29 cellular contexts compared by ENCODE assay signal in the genomic region with DNA sequence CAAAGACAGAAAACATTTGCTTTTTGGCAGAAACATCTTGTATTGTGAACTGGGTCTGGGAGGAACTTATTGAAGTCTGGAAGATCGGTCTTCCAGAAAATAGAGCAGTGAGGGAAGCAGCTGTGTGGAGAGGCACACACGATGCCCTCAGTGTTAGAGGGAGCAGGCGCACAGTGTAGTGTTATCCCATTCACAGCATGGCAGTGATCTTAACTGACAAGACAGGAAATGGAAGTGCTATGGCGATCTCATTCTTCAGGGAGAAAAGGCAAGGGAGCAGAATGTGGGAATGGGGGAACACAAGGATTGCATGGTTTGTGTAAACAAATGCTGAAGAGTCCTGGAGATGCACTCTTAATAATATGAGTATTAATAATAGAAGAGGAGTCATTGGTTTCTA.
A peak's percentile ranks its signal among the peaks of the same experiment; 100 is the strongest.
DNase-seq lines count a peak whose midpoint lies in the region; ATAC-seq and TF ChIP-seq lines count a peak whose summit lies in the region.
"Had no signal": no experiment of that assay in that cellular context is flagged by ENCODE, and none has a peak within 500 bp of the region (broad histone marks: within the 10 kb centered on the region; RNA-seq: fewer than 3 reads in every experiment).

No MANE protein-coding gene starts in this region.

- ATAC-seq in HG03196 (IDR thresholded peaks at IDR 0.05; ENCODE audit: unreplicated experiment) (no peak), HG03039 (IDR thresholded peaks at IDR 0.05; ENCODE audit: unreplicated experiment) (no peak)
- ATAC-seq: GM12878; HCT116; naive thymus-derived CD8-positive, alpha-beta T cell; T-helper 17 cell had no signal

- H3K36me3 ChIP-seq in thyroid gland = no peaks in the 10 kb centered on the region
- H3K36me3 ChIP-seq: BLaER1, colonic mucosa, uterus, WERI-Rb-1 had no signal

- H3K27ac Mint-ChIP-seq in HFFc6 (peak overlapping the region; percentile 22), brain (peak overlapping the region in 4 of 5 experiments; percentile 25 to 86 (median 44)), nephron progenitor cell (peak overlapping the region; percentile 33)
- H3K27ac Mint-ChIP-seq: activated CD4-positive, alpha-beta memory T cell treated with anti-CD3 and anti-CD28 coated beads for 36 hours; IgD-negative memory B cell; progenitor cell of endocrine pancreas; T-helper 17 cell had no signal

- no peaks in the 10 kb centered on the region for H3K27me3 Mint-ChIP-seq in HFFc6 (ENCODE audit: insufficient read depth)
- H3K27me3 Mint-ChIP-seq in brain = peaks cover 4% of the 10 kb centered on the region
- H3K27me3 Mint-ChIP-seq in nephron progenitor cell (ENCODE audit: low read depth, poor library complexity) = no peaks in the 10 kb centered on the region
- H3K27me3 Mint-ChIP-seq: activated CD4-positive, alpha-beta memory T cell treated with anti-CD3 and anti-CD28 coated beads for 36 hours; IgD-negative memory B cell; progenitor cell of endocrine pancreas; T-helper 17 cell had no signal

- H3K4me1 Mint-ChIP-seq in HFFc6 (ENCODE audit: low read depth) (peaks cover 92% of the 10 kb centered on the region), brain (peaks cover 96% of the 10 kb centered on the region), nephron progenitor cell (peaks cover 77% of the 10 kb centered on the region)

- peak; percentile 15 for DNase-seq in NCI-H146 (lab: John Stamatoyannopoulos, UW)
- DNase-seq in NCI-H146 treated with DMSO at 0.1 percent for 48 hours (lab: John Stamatoyannopoulos, UW; ENCODE audit: unreplicated experiment) = no peak
- DNase-seq in HFFc6 = no peak
- no peak for DNase-seq in nephron progenitor cell
- no peak for DNase-seq in thyroid gland
- DNase-seq: 8988T; activated CD4-positive, alpha-beta memory T cell treated with anti-CD3 and anti-CD28 coated beads for 36 hours; activated T-cell treated with anti-CD3 and anti-CD28 coated beads for 4 hours; colonic mucosa; foreskin melanocyte; kidney glomerular epithelial cell; MM.1S; naive thymus-derived CD8-positive, alpha-beta T cell; NCI-H1694; NCI-H446 treated with DMSO at 0.1 percent for 48 hours; small intestine; stimulated activated CD4-positive, alpha-beta T cell treated with anti-CD3 and anti-CD28 coated beads, Interleukin-2, amount 100 ng/mL, for 48 hours; T-helper 17 cell; uterus; WERI-Rb-1 had no signal

- H3K4me3 ChIP-seq in thyroid gland (replicated peaks in 1 of 3) = no peak overlapping the region
- H3K4me3 ChIP-seq: BLaER1, colonic mucosa, GM12878, uterus had no signal

- H3K4me3 Mint-ChIP-seq in HFFc6 (no peak overlapping the region), brain (peak overlapping the region; percentile 12 to 68 (median 26)), nephron progenitor cell (no peak overlapping the region)
- H3K4me3 Mint-ChIP-seq: activated CD4-positive, alpha-beta memory T cell treated with anti-CD3 and anti-CD28 coated beads for 36 hours; IgD-negative memory B cell; naive thymus-derived CD8-positive, alpha-beta T cell; T-helper 17 cell had no signal

- TF ChIP-seq CTCF in HFFc6 (IDR thresholded peaks at IDR 0.05) (no peak), brain (conservative IDR thresholded peaks at IDR 0.05) (no peak), nephron progenitor cell (IDR thresholded peaks at IDR 0.05) (no peak), thyroid gland (IDR thresholded peaks at IDR 0.05) (no peak)

- intact Hi-C loops in thyroid gland (cut with DNase I) = no loop called here

- H3K9me3 ChIP-seq in thyroid gland = no peaks in the 10 kb centered on the region
- H3K9me3 ChIP-seq: BLaER1, colonic mucosa, uterus had no signal

- no peaks in the 10 kb centered on the region for H3K9me3 Mint-ChIP-seq in HFFc6
- H3K9me3 Mint-ChIP-seq in brain = no peaks in the 10 kb centered on the region
- no peaks in the 10 kb centered on the region for H3K9me3 Mint-ChIP-seq in nephron progenitor cell
- H3K9me3 Mint-ChIP-seq: activated CD4-positive, alpha-beta memory T cell treated with anti-CD3 and anti-CD28 coated beads for 36 hours; IgD-negative memory B cell; naive thymus-derived CD8-positive, alpha-beta T cell had no signal

- no peak overlapping the region for H3K27ac ChIP-seq in thyroid gland
- H3K27ac ChIP-seq: BLaER1, colonic mucosa, HL-60, uterus, WERI-Rb-1 had no signal

- H3K27me3 ChIP-seq in thyroid gland = no peaks in the 10 kb centered on the region
- H3K27me3 ChIP-seq: BLaER1, colonic mucosa, uterus had no signal

- 85 to 87% methylated on average over 4 of the region's 4 CpGs for WGBS in thyroid gland, 2 donors

- peaks cover 9 to 27% of the 10 kb centered on the region in 2 donors for H3K4me1 ChIP-seq in thyroid gland
- H3K4me1 ChIP-seq: BLaER1, colonic mucosa had no signal

- H3K36me3 Mint-ChIP-seq in HFFc6 (ENCODE audit: low read depth) = no peaks in the 10 kb centered on the region
- no peaks in the 10 kb centered on the region for H3K36me3 Mint-ChIP-seq in brain
- no peaks in the 10 kb centered on the region for H3K36me3 Mint-ChIP-seq in nephron progenitor cell (ENCODE audit: low read depth)
- H3K36me3 Mint-ChIP-seq: activated CD4-positive, alpha-beta memory T cell treated with anti-CD3 and anti-CD28 coated beads for 36 hours; IgD-negative memory B cell; naive thymus-derived CD8-positive, alpha-beta T cell had no signal

- TF ChIP-seq POLR2A in thyroid gland (IDR thresholded peaks at IDR 0.05) = no peak

Comparison
In these comparisons a context has a peak if more than half of its experiments do, and no peak if none do; other contexts are left out.
1. H3K4me3 Mint-ChIP-seq: peak in brain (5 of 5); none in HFFc6 (single experiment) and nephron progenitor cell (single experiment).
2. Peak in every context shown above with its lines, with median percentiles within 50 percentile points of each other: H3K27ac Mint-ChIP-seq.